In genomic region chr13:21638319-21639282, GRCh38 we compare ENCODE assay signal across 8 cellular contexts. TPM values are rescaled to one million over a fixed set of nuclear protein-coding genes. Genes with fewer than 3 reads are reported as not detected.
DNase-seq lines count a peak whose midpoint lies in the region; ATAC-seq and TF ChIP-seq lines count a peak whose summit lies in the region.

No MANE protein-coding gene starts in this region.

- H3K27me3 ChIP-seq in DOHH2 (ENCODE audit: control insufficient read depth, low read length) (no peaks in the 10 kb centered on the region), WERI-Rb-1 (ENCODE audit: insufficient read depth, low read depth, severe bottlenecking) (peaks cover 99% of the 10 kb centered on the region), psoas muscle (ENCODE audit: insufficient read depth in 3 of 3, low read length in 2 of 3) (no peaks in the 10 kb centered on the region)

- H3K4me1 ChIP-seq in DOHH2 (ENCODE audit: control insufficient read depth, low read length) = no peaks in the 10 kb centered on the region
- no peaks in the 10 kb centered on the region for H3K4me1 ChIP-seq in psoas muscle

- H3K27ac ChIP-seq in DOHH2 (ENCODE audit: low read depth, low read length) = no peak overlapping the region
- no peak overlapping the region for H3K27ac ChIP-seq in WERI-Rb-1
- H3K27ac ChIP-seq in psoas muscle = no peak overlapping the region

- intact Hi-C loops in psoas muscle (cut with DNase I) = loop anchor here (5.0 kb wide), 1 partner anchor 639 kb away; no protein-coding TSS in a partner anchor

- H3K79me2 ChIP-seq in DOHH2 (ENCODE audit: control insufficient read depth, low read length) = no peaks in the 10 kb centered on the region

- DNase-seq in AG08395 (ENCODE audit: low spot score) = peak; percentile 51
- no peak for DNase-seq in WERI-Rb-1
- peak; percentile 8 to 49 for DNase-seq in foreskin fibroblast
- DNase-seq in psoas muscle = no peak
- no peak for DNase-seq in putamen (ENCODE audit: low spot score)
- DNase-seq in cortex of kidney (lab: John Stamatoyannopoulos, UW) = no peak

- H3K36me3 ChIP-seq in DOHH2 (ENCODE audit: control insufficient read depth, low read length) (no peaks in the 10 kb centered on the region), WERI-Rb-1 (no peaks in the 10 kb centered on the region), psoas muscle (ENCODE audit: insufficient read depth in 1 of 2, low read depth in 1 of 2) (no peaks in the 10 kb centered on the region)

- no peaks in the 10 kb centered on the region for H4K20me1 ChIP-seq in DOHH2 (ENCODE audit: control insufficient read depth, insufficient read depth, low read depth, low read length)

- H3F3A ChIP-seq in DOHH2 (ENCODE audit: control insufficient read depth, insufficient read depth) = no peaks in the 10 kb centered on the region

- H3K4me2 ChIP-seq in DOHH2 (ENCODE audit: low read length) = no peak overlapping the region

- H3K4me3 ChIP-seq in DOHH2 (ENCODE audit: low read length) = no peak overlapping the region
- no peak overlapping the region for H3K4me3 ChIP-seq in WERI-Rb-1 (ENCODE audit: low read depth, low read length)
- no peak overlapping the region for H3K4me3 ChIP-seq in foreskin fibroblast (ENCODE audit: low read depth in 1 of 2, low read length in 2 of 2)
- H3K4me3 ChIP-seq in psoas muscle = no peak overlapping the region

- WGBS in psoas muscle, 3 donors = 43 to 47% (median 47%) methylated on average over 6 of the region's 6 CpGs

- no peak for ATAC-seq in psoas muscle

- no peaks in the 10 kb centered on the region for H3K9me2 ChIP-seq in DOHH2 (replicated peaks; ENCODE audit: control insufficient read depth, low read length)

- H3K9me3 ChIP-seq in DOHH2 (ENCODE audit: control insufficient read depth, insufficient read depth, low read length) (no peaks in the 10 kb centered on the region), WERI-Rb-1 (ENCODE audit: severe bottlenecking) (no peaks in the 10 kb centered on the region), psoas muscle (no peaks in the 10 kb centered on the region)

- TF ChIP-seq CTCF in DOHH2 (IDR thresholded peaks at IDR 0.05; ENCODE audit: low read depth, low read length, poor library complexity, severe bottlenecking) = peak; percentile 74
- peak; percentile 63 for TF ChIP-seq CTCF in LNCAP (IDR thresholded peaks at IDR 0.05)
- TF ChIP-seq CTCF in WERI-Rb-1 (IDR thresholded peaks at IDR 0.05; ENCODE audit: low read depth, low read length) = peak; percentile 56
- TF ChIP-seq CTCF in foreskin fibroblast (IDR thresholded peaks at IDR 0.05; ENCODE audit: low read depth, low read length) = peak; percentile 67
- TF ChIP-seq CTCF in psoas muscle (IDR thresholded peaks at IDR 0.05) = peak; percentile 88

RNA-seq across cellular contexts. Expression of gene FGF9, which starts 32.3 kb away (rescaled TPM):
- total RNA-seq in psoas muscle = 1 to 10 TPM; 1.2 to 1.7 (median 1.6) TPM
- under 1 TPM; 0.69 to 1.00 (median 0.72) TPM for polyA plus RNA-seq in psoas muscle

RNA-seq across cellular contexts. Expression of gene MICU2, which starts 34.6 kb away (rescaled TPM):
- 10 to 100 TPM; 43.6 to 45.5 (median 44.3) TPM for total RNA-seq in psoas muscle
- polyA plus RNA-seq in psoas muscle = 10 to 100 TPM; 44.9 to 51.2 (median 49.1) TPM

Comparison
In these comparisons a context has a peak if more than half of its experiments do, and no peak if none do; other contexts are left out.
1. DNase-seq: peak in AG08395 (single experiment) and foreskin fibroblast (2 of 2); none in WERI-Rb-1 (single experiment), psoas muscle (0 of 2), putamen (single experiment) and cortex of kidney (single experiment).
2. Peak in every context shown above with its lines, with median percentiles within 50 percentile points of each other: CTCF ChIP-seq.